ENCODE assay signal across 15 cellular contexts in the genomic region with DNA sequence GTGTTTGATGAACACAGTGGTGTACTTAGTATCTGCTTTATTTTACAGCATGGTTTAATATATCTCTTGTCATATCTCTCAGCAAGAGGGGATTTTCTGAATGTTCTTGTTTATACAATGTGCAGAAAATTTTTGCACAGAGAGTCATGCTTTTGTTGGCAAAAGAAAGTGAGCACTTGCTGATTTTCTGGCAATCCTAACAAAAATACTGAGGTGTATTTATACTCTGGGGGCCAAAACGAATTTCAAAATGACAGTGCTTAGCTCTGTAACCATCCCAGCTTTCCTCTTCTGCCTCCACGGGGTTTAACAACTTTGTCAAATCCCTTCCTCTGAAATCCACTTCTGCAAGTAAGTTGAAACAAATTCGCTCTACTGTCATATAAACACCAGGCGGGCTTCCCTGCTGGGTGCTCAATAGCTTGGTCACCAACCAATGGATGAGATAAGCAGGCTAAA.
A peak's percentile ranks its signal among the peaks of the same experiment; 100 is the strongest.
DNase-seq lines count a peak whose midpoint lies in the region; ATAC-seq and TF ChIP-seq lines count a peak whose summit lies in the region.
"Had no signal": no experiment of that assay in that cellular context is flagged by ENCODE, and none has a peak within 500 bp of the region (broad histone marks: within the 10 kb centered on the region; RNA-seq: fewer than 3 reads in every experiment).

No MANE protein-coding gene starts in this region.

- no peaks in the 10 kb centered on the region for H3F3A ChIP-seq in MM.1S (ENCODE audit: insufficient read depth, low read length)

- no peak overlapping the region for H3K4me3 ChIP-seq in cardiac fibroblast (replicated peaks in 1 of 2; ENCODE audit: low read depth in 2 of 2, low read length in 2 of 2)
- no peak overlapping the region for H3K4me3 ChIP-seq in uterus
- H3K4me3 ChIP-seq in MM.1S (ENCODE audit: low read length), result no peak overlapping the region
- H3K4me3 ChIP-seq: skin epidermis had no signal

- ATAC-seq in HG03521 (IDR thresholded peaks at IDR 0.05; ENCODE audit: unreplicated experiment), result no peak
- ATAC-seq: naive thymus-derived CD8-positive, alpha-beta T cell had no signal

- H3K36me3 ChIP-seq in uterus, result no peaks in the 10 kb centered on the region
- no peaks in the 10 kb centered on the region for H3K36me3 ChIP-seq in MM.1S (replicated peaks; ENCODE audit: insufficient read depth, low read length)

- intact Hi-C loops in uterus (cut with DNase I; ENCODE audit: low total_unique reads), result no loop called here

- no peaks in the 10 kb centered on the region for H4K20me1 ChIP-seq in MM.1S (ENCODE audit: insufficient read depth, low read length)

- no peaks in the 10 kb centered on the region for H3K9me2 ChIP-seq in MM.1S (replicated peaks; ENCODE audit: insufficient read depth, low read length)

- no peak overlapping the region for H3K9ac ChIP-seq in MM.1S (ENCODE audit: low read length)

- H3K4me1 ChIP-seq in uterus, result peaks cover 0 to 6% of the 10 kb centered on the region in 2 donors
- H3K4me1 ChIP-seq in MM.1S (ENCODE audit: low read length), result no peaks in the 10 kb centered on the region

- H3K27me3 ChIP-seq in layer of hippocampus (ENCODE audit: control insufficient read depth, insufficient read depth, low read length) (no peaks in the 10 kb centered on the region), uterus (no peaks in the 10 kb centered on the region), MM.1S (replicated peaks; ENCODE audit: insufficient read depth, low read length) (no peaks in the 10 kb centered on the region)

- no peak overlapping the region for H2AFZ ChIP-seq in MM.1S (ENCODE audit: low read length)

- peak overlapping the region; percentile 27 for H3K27ac ChIP-seq in layer of hippocampus (ENCODE audit: low read depth, low read length)
- peak overlapping the region; percentile 22 to 33 for H3K27ac ChIP-seq in uterus
- H3K27ac ChIP-seq in MM.1S (ENCODE audit: low read length), result no peak overlapping the region
- H3K27ac ChIP-seq: 22Rv1, skin epidermis had no signal

- TF ChIP-seq CTCF in cardiac fibroblast (IDR thresholded peaks at IDR 0.05; ENCODE audit: low read depth, low read length) (no peak), uterus (IDR thresholded peaks at IDR 0.05) (no peak), MM.1S (IDR thresholded peaks at IDR 0.05; ENCODE audit: low read length) (no peak)

- H3K79me2 ChIP-seq in MM.1S (ENCODE audit: low read length), result no peaks in the 10 kb centered on the region

- TF ChIP-seq POLR2A in uterus (IDR thresholded peaks at IDR 0.05), result no peak

- H3K4me2 ChIP-seq in MM.1S (ENCODE audit: low read depth, low read length), result no peak overlapping the region

- no peaks in the 10 kb centered on the region for H3K9me3 ChIP-seq in uterus
- H3K9me3 ChIP-seq in MM.1S (replicated peaks; ENCODE audit: insufficient read depth, low read length), result no peaks in the 10 kb centered on the region

- peak; percentile 0 for DNase-seq in NCI-H446 treated with DMSO at 0.1 percent for 48 hours (lab: John Stamatoyannopoulos, UW)
- no peak for DNase-seq in NCI-H446 (lab: John Stamatoyannopoulos, UW)
- DNase-seq in cardiac fibroblast (ENCODE audit: low read depth in 2 of 2), result peak; percentile 56 to 85
- no peak for DNase-seq in uterus
- no peak for DNase-seq in MM.1S
- DNase-seq in NCI-H2107 (lab: John Stamatoyannopoulos, UW), result no peak
- DNase-seq: activated CD8-positive, alpha-beta memory T cell treated with anti-CD3 and anti-CD28 coated beads, Interleukin-2, amount 50 U/mL, for 48 hours; amygdala; naive thymus-derived CD8-positive, alpha-beta T cell; NCI-H1436 treated with DMSO at 0.1 percent for 48 hours; NCI-H69 had no signal

Comparison
In these comparisons a context has a peak if more than half of its experiments do, and no peak if none do; other contexts are left out.
1. DNase-seq: peak in NCI-H446 treated with DMSO at 0.1 percent for 48 hours (single experiment) and cardiac fibroblast (2 of 2); none in NCI-H446 (0 of 2), uterus (0 of 2), MM.1S (single experiment) and NCI-H2107 (single experiment).